10 cellular contexts compared by ENCODE assay signal in the genomic region with DNA sequence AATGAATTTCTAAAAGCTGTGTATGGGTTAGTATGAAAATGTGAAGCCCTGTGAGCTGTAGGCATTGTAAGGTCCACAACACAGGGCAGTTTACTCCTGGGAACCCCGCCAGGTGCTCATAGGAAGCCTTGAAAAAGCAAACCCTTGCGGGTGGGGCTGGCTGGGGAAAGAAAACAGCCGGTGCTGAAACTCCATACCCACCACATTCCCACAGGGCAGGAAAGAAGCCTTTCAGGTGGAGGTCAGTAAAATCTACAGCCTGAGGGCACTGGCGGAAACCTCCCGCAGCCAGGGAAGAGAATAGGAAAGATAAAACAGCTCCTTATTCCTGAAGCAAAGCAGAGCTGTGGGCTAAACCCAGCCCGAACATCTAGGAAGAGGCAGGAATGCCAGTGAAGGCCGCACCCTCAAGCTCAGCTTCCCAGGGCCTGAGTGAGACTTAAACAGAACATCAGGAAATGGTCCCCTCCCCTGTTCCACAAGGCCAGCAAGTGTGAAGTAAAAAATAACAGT. TPM values are rescaled to one million over a fixed set of nuclear protein-coding genes. Genes with fewer than 3 reads are reported as not detected.
DNase-seq lines count a peak whose midpoint lies in the region; ATAC-seq and TF ChIP-seq lines count a peak whose summit lies in the region.
"Had no signal": no experiment of that assay in that cellular context is flagged by ENCODE, and none has a peak within 500 bp of the region (broad histone marks: within the 10 kb centered on the region; RNA-seq: fewer than 3 reads in every experiment).

No MANE protein-coding gene starts in this region.

- H3K27me3 Mint-ChIP-seq in MCF 10A (ENCODE audit: insufficient read depth, unreplicated experiment) = no peaks in the 10 kb centered on the region

- intact Hi-C loops in breast epithelium (cut with DNase I; ENCODE audit: low total_unique reads) = no loop called here
- intact Hi-C loops in MCF 10A (cut with micrococcal nuclease) = no loop called here
- intact Hi-C loops in mucosa of descending colon (cut with DNase I, micrococcal nuclease) = no loop called here

- no peaks in the 10 kb centered on the region for H3K4me1 Mint-ChIP-seq in MCF 10A (ENCODE audit: insufficient read depth, unreplicated experiment)

- POLR2A ChIA-PET in MCF 10A (lab: Yijun Ruan, JAX) = no interaction called here
- POLR2A ChIA-PET in GM10248 (lab: Yijun Ruan, JAX) = no interaction called here

- ATAC-seq in mucosa of descending colon (peak; percentile 84), GM18517 (IDR thresholded peaks at IDR 0.05; ENCODE audit: unreplicated experiment) (no peak)

- H3K4me3 ChIP-seq in breast epithelium (no peak overlapping the region), mucosa of descending colon (no peak overlapping the region)

- H3K27ac Mint-ChIP-seq in MCF 10A (ENCODE audit: low read depth, unreplicated experiment) = no peak overlapping the region

- H3K4me1 ChIP-seq in breast epithelium (no peaks in the 10 kb centered on the region), mucosa of descending colon (ENCODE audit: low read depth) (peaks cover 12% of the 10 kb centered on the region)

- CTCF ChIA-PET in MCF 10A (lab: Yijun Ruan, JAX) = interaction anchor here (0.8 to 2.5 kb wide), 6 partner anchors 8 to 134 kb away, joined by 3 to 12 read pairs (median 6); no protein-coding TSS in a partner anchor
- CTCF ChIA-PET in GM10248 (lab: Yijun Ruan, JAX) = interaction anchor here (1.5 to 4.0 kb wide), 4 partner anchors 8 to 625 kb away, joined by 4 to 36 read pairs (median 12); no protein-coding TSS in a partner anchor

- DNase-seq in breast epithelium (ENCODE audit: low spot score in 2 of 2) = peak in 1 of 2 donors; percentile 80
- DNase-seq in MCF 10A (ENCODE audit: unreplicated experiment) = no peak
- peak; percentile 74 for DNase-seq in dermis blood vessel endothelial cell
- peak; percentile 73 to 85 (median 74) for DNase-seq in mucosa of descending colon
- DNase-seq in retina = no peak
- no peak for DNase-seq in GM10248 (ENCODE audit: extremely low spot score)
- DNase-seq in cerebellar cortex (ENCODE audit: low spot score) = no peak
- DNase-seq: central memory CD4-positive, alpha-beta T cell; KBM-7 had no signal

- TF ChIP-seq CTCF in breast epithelium (IDR thresholded peaks at IDR 0.05) (no peak), MCF 10A (IDR thresholded peaks at IDR 0.05; ENCODE audit: unreplicated experiment) (no peak), mucosa of descending colon (IDR thresholded peaks at IDR 0.05) (no peak), GM10248 (IDR thresholded peaks at IDR 0.05; ENCODE audit: control extremely low read depth, extremely low read depth, low read depth, missing control alignments) (no peak)

- no peak for TF ChIP-seq POLR2A in breast epithelium (IDR thresholded peaks at IDR 0.05)

- no peaks in the 10 kb centered on the region for H3K36me3 Mint-ChIP-seq in MCF 10A (ENCODE audit: insufficient read depth, unreplicated experiment)

- H3K9me3 ChIP-seq in breast epithelium (no peaks in the 10 kb centered on the region), mucosa of descending colon (no peaks in the 10 kb centered on the region)

- BruUV-seq in MCF 10A (replicated peaks; lab: Mats Ljungman, UMichigan) = no TSS peak

- H3K27me3 ChIP-seq in breast epithelium = no peaks in the 10 kb centered on the region

- peak overlapping the region; percentile 67 to 72 for H3K27ac ChIP-seq in breast epithelium

- H3K36me3 ChIP-seq in breast epithelium (no peaks in the 10 kb centered on the region), mucosa of descending colon (ENCODE audit: low read depth) (no peaks in the 10 kb centered on the region)

- no peaks in the 10 kb centered on the region for H3K9me3 Mint-ChIP-seq in MCF 10A (ENCODE audit: unreplicated experiment)

- H3K4me3 Mint-ChIP-seq in MCF 10A (ENCODE audit: unreplicated experiment) = no peak overlapping the region

RNA-seq across cellular contexts. Expression of gene PODXL, which starts 34.7 kb away (rescaled TPM):
- total RNA-seq in breast epithelium (10 to 100 TPM; 20.3 to 55.6 (median 33.1) TPM), MCF 10A (2022) (1.6 and 1.7 TPM in 2 replicates), dermis blood vessel endothelial cell (98.4 and 257 TPM in 2 replicates), mucosa of descending colon (10 to 100 TPM; 11.8 to 25.6 (median 12.8) TPM)

Comparison
In these comparisons a context has a peak if more than half of its experiments do, and no peak if none do; other contexts are left out.
1. DNase-seq: peak in dermis blood vessel endothelial cell (single experiment) and mucosa of descending colon (3 of 3); none in MCF 10A (single experiment), retina (single experiment), GM10248 (single experiment) and cerebellar cortex (single experiment).